In the genomic region with DNA sequence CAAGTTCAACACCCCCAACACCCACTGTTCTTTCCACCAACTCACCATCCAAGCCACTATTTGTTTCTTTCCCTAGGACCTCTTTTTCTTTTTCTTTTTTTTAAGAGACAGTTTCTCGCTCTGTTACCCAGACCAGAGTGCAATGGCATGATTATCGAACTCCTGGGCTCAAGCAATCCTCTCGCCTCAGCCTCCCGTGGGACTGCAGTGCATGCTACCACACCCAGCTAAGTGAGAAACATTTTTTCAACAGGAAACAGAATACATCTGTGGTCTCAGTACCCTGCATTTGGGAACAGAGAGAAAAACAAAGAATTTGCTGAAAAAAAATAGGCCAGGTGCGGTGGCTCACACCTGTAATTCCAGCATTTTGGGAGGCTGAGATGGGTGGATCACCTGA, we compare ENCODE assay signal across 13 cellular contexts. TPM values are rescaled to one million over a fixed set of nuclear protein-coding genes. Genes with fewer than 3 reads are reported as not detected.
A peak's percentile ranks its signal among the peaks of the same experiment; 100 is the strongest.
DNase-seq lines count a peak whose midpoint lies in the region; ATAC-seq and TF ChIP-seq lines count a peak whose summit lies in the region.
"Had no signal": no experiment of that assay in that cellular context is flagged by ENCODE, and none has a peak within 500 bp of the region (broad histone marks: within the 10 kb centered on the region; RNA-seq: fewer than 3 reads in every experiment).

No MANE protein-coding gene starts in this region.

- ATAC-seq in activated CD8-positive, alpha-beta memory T cell treated with anti-CD3 and anti-CD28 coated beads, Interleukin-2, amount 10 ng/mL, durations not matched to agents 7 days and 5 days: no peak
- ATAC-seq in HG02610 (IDR thresholded peaks at IDR 0.05; ENCODE audit: unreplicated experiment): peak; percentile 33
- ATAC-seq in HG02798 (IDR thresholded peaks at IDR 0.05; ENCODE audit: poor library complexity, unreplicated experiment): no peak
- no peak for ATAC-seq in HG03159 (IDR thresholded peaks at IDR 0.05; ENCODE audit: unreplicated experiment)

- no peak for TF ChIP-seq POLR2A in spleen (IDR thresholded peaks at IDR 0.05)

- 48 to 65% (median 55%) methylated on average over 5 of the region's 5 CpGs for WGBS in spleen, 5 donors

- H3K27me3 ChIP-seq in spleen (replicated peaks in 1 of 7): no peaks in the 10 kb centered on the region
- H3K27me3 ChIP-seq: tibial nerve had no signal

- peak overlapping the region; percentile 37 to 89 (median 80) for H3K27ac ChIP-seq in spleen
- H3K27ac ChIP-seq: tibial nerve had no signal

- peaks cover 91 to 100% (median 100%) of the 10 kb centered on the region in 6 donors for H3K4me1 ChIP-seq in spleen

- no peaks in the 10 kb centered on the region for H3K9me3 Mint-ChIP-seq in activated CD8-positive, alpha-beta memory T cell treated with anti-CD3 and anti-CD28 coated beads, Interleukin-2, amount 10 ng/mL, durations not matched to agents 7 days and 5 days (ENCODE audit: low read depth)
- H3K9me3 Mint-ChIP-seq in activated T-helper 2 cell treated with anti-CD3 and anti-CD28 coated beads, Interferon-gamma antibody, Interleukin-2, Interleukin-4, amounts not matched to agents 10 μg/mL and 5 μg/mL and 100 μg/mL, durations not matched to agents 14 hours and 24 hours and 36 hours: no peaks in the 10 kb centered on the region
- H3K9me3 Mint-ChIP-seq: H9 had no signal

- H3K27ac Mint-ChIP-seq in activated CD8-positive, alpha-beta memory T cell treated with anti-CD3 and anti-CD28 coated beads, Interleukin-2, amount 10 ng/mL, durations not matched to agents 7 days and 5 days: peak overlapping the region; percentile 42
- peak overlapping the region; percentile 48 for H3K27ac Mint-ChIP-seq in activated T-helper 2 cell treated with anti-CD3 and anti-CD28 coated beads, Interferon-gamma antibody, Interleukin-2, Interleukin-4, amounts not matched to agents 10 μg/mL and 5 μg/mL and 100 μg/mL, durations not matched to agents 14 hours and 24 hours and 36 hours
- H3K27ac Mint-ChIP-seq: H9 had no signal

- intact Hi-C loops in activated T-helper 2 cell treated with anti-CD3 and anti-CD28 coated beads, Interferon-gamma antibody, Interleukin-2, Interleukin-4, amounts not matched to agents 10 μg/mL and 5 μg/mL and 100 μg/mL, durations not matched to agents 14 hours and 24 hours and 36 hours (cut with micrococcal nuclease): loop anchor here (2.0 kb wide), 1 partner anchor 18 kb away; no protein-coding TSS in a partner anchor
- intact Hi-C loops in spleen (cut with DNase I; ENCODE audit: low total_unique reads): no loop called here

- H3K4me3 Mint-ChIP-seq in activated CD8-positive, alpha-beta memory T cell treated with anti-CD3 and anti-CD28 coated beads, Interleukin-2, amount 10 ng/mL, durations not matched to agents 7 days and 5 days: no peak overlapping the region
- H3K4me3 Mint-ChIP-seq in activated T-helper 2 cell treated with anti-CD3 and anti-CD28 coated beads, Interferon-gamma antibody, Interleukin-2, Interleukin-4, amounts not matched to agents 10 μg/mL and 5 μg/mL and 100 μg/mL, durations not matched to agents 14 hours and 24 hours and 36 hours (ENCODE audit: low read depth): no peak overlapping the region
- H3K4me3 Mint-ChIP-seq: H9 had no signal

- peak overlapping the region in 1 of 8 donors; percentile 33 for H3K4me3 ChIP-seq in spleen
- H3K4me3 ChIP-seq: A549, tibial nerve had no signal

- no peak for DNase-seq in activated CD8-positive, alpha-beta memory T cell treated with anti-CD3 and anti-CD28 coated beads, Interleukin-2, amount 10 ng/mL, durations not matched to agents 7 days and 5 days
- no peak for DNase-seq in activated CD8-positive, alpha-beta memory T cell treated with anti-CD3 and anti-CD28 coated beads, Interleukin-2, amount 50 U/mL, for 4 hours
- DNase-seq in activated T-helper 2 cell treated with anti-CD3 and anti-CD28 coated beads, Interferon-gamma antibody, Interleukin-2, Interleukin-4, amounts not matched to agents 10 μg/mL and 5 μg/mL and 100 μg/mL, durations not matched to agents 14 hours and 24 hours and 36 hours (ENCODE audit: low spot score): no peak
- DNase-seq in spleen (no peak), NCI-H1092 treated with DMSO at 0.1 percent for 48 hours (lab: John Stamatoyannopoulos, UW) (no peak)
- DNase-seq: anterior cingulate cortex, H9, NCI-H510A treated with DMSO at 0.1 percent for 48 hours had no signal

- H3K36me3 Mint-ChIP-seq in activated CD8-positive, alpha-beta memory T cell treated with anti-CD3 and anti-CD28 coated beads, Interleukin-2, amount 10 ng/mL, durations not matched to agents 7 days and 5 days: peaks cover 13% of the 10 kb centered on the region
- H3K36me3 Mint-ChIP-seq in activated T-helper 2 cell treated with anti-CD3 and anti-CD28 coated beads, Interferon-gamma antibody, Interleukin-2, Interleukin-4, amounts not matched to agents 10 μg/mL and 5 μg/mL and 100 μg/mL, durations not matched to agents 14 hours and 24 hours and 36 hours (ENCODE audit: low read depth): peaks cover 18% of the 10 kb centered on the region

- no peaks in the 10 kb centered on the region for H3K27me3 Mint-ChIP-seq in activated CD8-positive, alpha-beta memory T cell treated with anti-CD3 and anti-CD28 coated beads, Interleukin-2, amount 10 ng/mL, durations not matched to agents 7 days and 5 days
- no peaks in the 10 kb centered on the region for H3K27me3 Mint-ChIP-seq in activated T-helper 2 cell treated with anti-CD3 and anti-CD28 coated beads, Interferon-gamma antibody, Interleukin-2, Interleukin-4, amounts not matched to agents 10 μg/mL and 5 μg/mL and 100 μg/mL, durations not matched to agents 14 hours and 24 hours and 36 hours (ENCODE audit: low read depth)

- H3K9me3 ChIP-seq in spleen: no peaks in the 10 kb centered on the region
- H3K9me3 ChIP-seq: A549, tibial nerve had no signal

- peaks cover 80% of the 10 kb centered on the region for H3K4me1 Mint-ChIP-seq in activated CD8-positive, alpha-beta memory T cell treated with anti-CD3 and anti-CD28 coated beads, Interleukin-2, amount 10 ng/mL, durations not matched to agents 7 days and 5 days
- H3K4me1 Mint-ChIP-seq in activated T-helper 2 cell treated with anti-CD3 and anti-CD28 coated beads, Interferon-gamma antibody, Interleukin-2, Interleukin-4, amounts not matched to agents 10 μg/mL and 5 μg/mL and 100 μg/mL, durations not matched to agents 14 hours and 24 hours and 36 hours (ENCODE audit: low read depth): peaks cover 45% of the 10 kb centered on the region

- TF ChIP-seq CTCF in spleen (IDR thresholded peaks at IDR 0.05 in 8 of 11, conservative IDR thresholded peaks at IDR 0.05 in 3 of 11): no peak

- peaks cover 0 to 12% (median 0%) of the 10 kb centered on the region in 6 donors for H3K36me3 ChIP-seq in spleen
- H3K36me3 ChIP-seq: tibial nerve had no signal

- CTCF ChIA-PET in activated CD8-positive, alpha-beta memory T cell treated with anti-CD3 and anti-CD28 coated beads, Interleukin-2, amount 10 ng/mL, durations not matched to agents 7 days and 5 days (lab: Charles Lee): interaction anchor here (0.7 to 3.1 kb wide), 2 partner anchors 25 to 124 kb away, joined by 3 to 8 read pairs; a partner anchor contains a TSS

RNA-seq across cellular contexts. Expression of a gene that starts 24.6 kb away (rescaled TPM):
- 10 to 100 TPM; 33.8 to 35.2 TPM for total RNA-seq in activated CD8-positive, alpha-beta memory T cell treated with anti-CD3 and anti-CD28 coated beads, Interleukin-2, amount 10 ng/mL, durations not matched to agents 7 days and 5 days
- 60.6 and 64.0 TPM in 2 replicates for total RNA-seq in activated T-helper 2 cell treated with anti-CD3 and anti-CD28 coated beads, Interferon-gamma antibody, Interleukin-2, Interleukin-4, amounts not matched to agents 10 μg/mL and 5 μg/mL and 100 μg/mL, durations not matched to agents 14 hours and 24 hours and 36 hours
- total RNA-seq in spleen: 100 to 1,000 TPM in 2 of 7 donors, 10 to 100 TPM in 5; 75.1 to 111 (median 91.4) TPM
- polyA plus RNA-seq in spleen: 10 to 100 TPM; 18.1 to 29.5 (median 25.4) TPM
